ENCODE assay signal across 29 cellular contexts in the genomic region with DNA sequence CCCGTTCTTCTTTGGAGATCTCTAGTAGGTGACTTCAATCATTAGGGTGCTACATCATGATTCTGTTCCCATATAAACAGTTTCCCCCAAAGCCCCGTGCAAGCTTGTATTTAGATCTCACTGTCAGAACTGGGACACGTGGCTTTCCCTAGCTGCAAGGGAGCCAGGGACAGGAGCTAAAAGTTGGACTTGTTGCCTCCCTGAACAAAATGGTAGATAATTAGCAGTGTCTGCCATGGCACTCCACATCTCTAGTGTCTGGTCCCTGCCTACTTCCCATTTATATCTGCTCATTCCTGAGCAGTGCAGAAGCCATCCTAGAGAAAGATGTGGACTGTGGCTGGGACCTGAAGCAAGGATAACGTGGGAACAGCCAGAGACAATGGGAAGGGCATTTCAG.
"Had no signal": no experiment of that assay in that cellular context is flagged by ENCODE, and none has a peak within 500 bp of the region (broad histone marks: within the 10 kb centered on the region; RNA-seq: fewer than 3 reads in every experiment).

No MANE protein-coding gene starts in this region.

- H3K36me3 Mint-ChIP-seq: stimulated activated effector memory CD8-positive, alpha-beta T cell treated with anti-CD3 and anti-CD28 coated beads, Interleukin-12 subunit alpha, Interleukin-12 subunit beta, amount 100 ng/mL, for 72 hours; stimulated activated memory B cell treated with anti-CD40 and anti-IgM and Interleukin-4, amounts not matched to agents 10 μg/mL and 1 μg/mL and 100 μg/mL, for 72 hours; stimulated activated naive B cell treated with anti-CD40 and anti-IgM and Interleukin-4, amounts not matched to agents 10 μg/mL and 1 μg/mL and 100 μg/mL, for 72 hours had no signal

- H3K27ac ChIP-seq: stomach, suprapubic skin, testis, thoracic aorta, thyroid gland, tibial artery, tibial nerve, transverse colon, upper lobe of left lung, upper lobe of right lung, uterus, vagina had no signal

- H3K9me3 Mint-ChIP-seq: stimulated activated effector memory CD8-positive, alpha-beta T cell treated with anti-CD3 and anti-CD28 coated beads, Interleukin-12 subunit alpha, Interleukin-12 subunit beta, amount 100 ng/mL, for 72 hours; stimulated activated naive CD8-positive, alpha-beta T cell treated with anti-CD3 and anti-CD28 coated beads, Interleukin-15, Interleukin-2, amounts not matched to agents 100 ng/mL and 50 ng/mL, for 24 hours had no signal

- H3K9me3 ChIP-seq: suprapubic skin, testis, thoracic aorta, thyroid gland, transverse colon, upper lobe of right lung, uterus, vagina had no signal

- H3K4me1 ChIP-seq: stomach, suprapubic skin, testis, tibial artery, tibial nerve, transverse colon, upper lobe of left lung, upper lobe of right lung, uterus, vagina had no signal

- H3K27ac Mint-ChIP-seq: stimulated activated effector memory CD8-positive, alpha-beta T cell treated with anti-CD3 and anti-CD28 coated beads, Interleukin-12 subunit alpha, Interleukin-12 subunit beta, amount 100 ng/mL, for 72 hours; stimulated activated memory B cell treated with anti-CD40 and anti-IgM and Interleukin-4, amounts not matched to agents 10 μg/mL and 1 μg/mL and 100 μg/mL, for 72 hours; stimulated activated naive B cell treated with anti-CD40 and anti-IgM and Interleukin-4, amounts not matched to agents 10 μg/mL and 1 μg/mL and 100 μg/mL, for 72 hours; stimulated activated naive CD8-positive, alpha-beta T cell treated with anti-CD3 and anti-CD28 coated beads, Interleukin-15, amount 100 ng/mL, for 72 hours; stimulated activated naive CD8-positive, alpha-beta T cell treated with anti-CD3 and anti-CD28 coated beads, Interleukin-15, Interleukin-2, amounts not matched to agents 100 ng/mL and 50 ng/mL, for 24 hours; type B pancreatic cell had no signal

- H3K27me3 Mint-ChIP-seq: type B pancreatic cell had no signal

- H3K36me3 ChIP-seq: stomach, suprapubic skin, thoracic aorta, thyroid gland, tibial artery, tibial nerve, transverse colon, upper lobe of left lung, upper lobe of right lung, uterus, vagina had no signal

- H3K4me1 Mint-ChIP-seq: stimulated activated effector memory CD8-positive, alpha-beta T cell treated with anti-CD3 and anti-CD28 coated beads, Interleukin-12 subunit alpha, Interleukin-12 subunit beta, amount 100 ng/mL, for 72 hours; stimulated activated memory B cell treated with anti-CD40 and anti-IgM and Interleukin-4, amounts not matched to agents 10 μg/mL and 1 μg/mL and 100 μg/mL, for 72 hours; stimulated activated naive B cell treated with anti-CD40 and anti-IgM and Interleukin-4, amounts not matched to agents 10 μg/mL and 1 μg/mL and 100 μg/mL, for 72 hours; stimulated activated naive CD8-positive, alpha-beta T cell treated with anti-CD3 and anti-CD28 coated beads, Interleukin-15, amount 100 ng/mL, for 72 hours had no signal

- DNase-seq: stimulated activated CD4-positive, alpha-beta T cell treated with anti-CD3 and anti-CD28 coated beads, Interleukin-2, amount 100 ng/mL, for 48 hours; stimulated activated CD4-positive, alpha-beta T cell treated with anti-CD3 and anti-CD28 coated beads, Interleukin-4, amount 100 ng/mL, for 1 hour; stimulated activated CD4-positive, alpha-beta T cell treated with anti-CD3 and anti-CD28 coated beads, Interleukin-4, amount 100 ng/mL, for 24 hours; stimulated activated CD4-positive, alpha-beta T cell treated with anti-CD3 and anti-CD28 coated beads, Interleukin-4, amount 100 ng/mL, for 4 hours; stimulated activated CD8-positive, alpha-beta memory T cell treated with anti-CD3 and anti-CD28 coated beads, Interleukin-4, amount 100 ng/mL, for 48 hours; stimulated activated naive B cell treated with anti-CD40 and anti-IgM and Interleukin-4, amounts not matched to agents 10 μg/mL and 1 μg/mL and 100 μg/mL, for 72 hours; stimulated activated naive CD4-positive, alpha-beta T cell; stimulated activated naive CD4-positive, alpha-beta T cell treated with Interleukin-2 at 50 U/mL for 16 hours; stimulated activated naive CD8-positive, alpha-beta T cell treated with anti-CD3 and anti-CD28 coated beads, Interleukin-15, amount 100 ng/mL, for 72 hours; stimulated activated naive CD8-positive, alpha-beta T cell treated with anti-CD3 and anti-CD28 coated beads, Interleukin-15, Interleukin-2, amounts not matched to agents 100 U/mL and 50 U/mL, for 24 hours; stomach; substantia nigra; testis; tibial artery; transverse colon; trophoblast cell; upper lobe of left lung; upper lobe of right lung; uterus had no signal

- H3K4me3 Mint-ChIP-seq: stimulated activated effector memory CD8-positive, alpha-beta T cell treated with anti-CD3 and anti-CD28 coated beads, Interleukin-12 subunit alpha, Interleukin-12 subunit beta, amount 100 ng/mL, for 72 hours; stimulated activated memory B cell treated with anti-CD40 and anti-IgM and Interleukin-4, amounts not matched to agents 10 μg/mL and 1 μg/mL and 100 μg/mL, for 72 hours; stimulated activated naive B cell treated with anti-CD40 and anti-IgM and Interleukin-4, amounts not matched to agents 10 μg/mL and 1 μg/mL and 100 μg/mL, for 72 hours; stimulated activated naive CD8-positive, alpha-beta T cell treated with anti-CD3 and anti-CD28 coated beads, Interleukin-15, amount 100 ng/mL, for 72 hours; stimulated activated naive CD8-positive, alpha-beta T cell treated with anti-CD3 and anti-CD28 coated beads, Interleukin-15, Interleukin-2, amounts not matched to agents 100 ng/mL and 50 ng/mL, for 24 hours; type B pancreatic cell had no signal

- FAIRE-seq: urothelium cell line had no signal

- H3K27me3 ChIP-seq: stomach, suprapubic skin, testis, thyroid gland, tibial artery, tibial nerve, transverse colon, upper lobe of left lung, upper lobe of right lung, uterus, vagina had no signal

- ATAC-seq: stimulated activated effector memory CD8-positive, alpha-beta T cell treated with anti-CD3 and anti-CD28 coated beads, Interleukin-12 subunit alpha, Interleukin-12 subunit beta, amount 100 ng/mL, for 72 hours; stimulated activated memory B cell treated with anti-CD40 and anti-IgM and Interleukin-4, amounts not matched to agents 10 μg/mL and 1 μg/mL and 100 μg/mL, for 72 hours; stimulated activated naive B cell treated with anti-CD40 and anti-IgM and Interleukin-4, amounts not matched to agents 10 μg/mL and 1 μg/mL and 100 μg/mL, for 72 hours; stimulated activated naive CD8-positive, alpha-beta T cell treated with anti-CD3 and anti-CD28 coated beads, Interleukin-15, amount 100 ng/mL, for 72 hours; stimulated activated naive CD8-positive, alpha-beta T cell treated with anti-CD3 and anti-CD28 coated beads, Interleukin-15, Interleukin-2, amounts not matched to agents 100 U/mL and 50 U/mL, for 24 hours; upper lobe of right lung had no signal

- H3K4me3 ChIP-seq: stomach, suprapubic skin, testis, thoracic aorta, thyroid gland, tibial artery, tibial nerve, transverse colon, upper lobe of left lung, upper lobe of right lung, uterus, vagina had no signal
